ENCODE assay signal across 1 cellular context in the genomic region with DNA sequence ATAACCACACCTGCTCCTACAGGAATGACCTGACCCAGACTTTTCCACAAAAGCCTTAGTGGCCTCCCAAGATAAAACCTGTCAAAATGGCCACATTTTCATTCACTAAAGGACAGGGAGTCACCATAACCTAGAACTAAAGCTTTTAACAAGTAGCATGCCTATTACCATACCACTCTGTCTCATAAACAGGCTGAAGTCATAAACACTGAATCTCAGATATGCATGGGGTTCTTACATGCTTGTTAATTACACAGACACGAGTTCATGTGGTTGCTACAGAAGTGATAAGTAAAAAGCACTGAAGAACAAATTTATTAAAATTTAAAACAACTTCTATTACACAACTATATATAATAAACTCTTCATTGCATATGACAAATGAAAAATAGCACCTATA.
TF ChIP-seq lines count a peak whose summit lies in the region.

No MANE protein-coding gene starts in this region.

TF ChIP-seq in liver, 16 proteins besides CTCF, POLR2A, EP300 and RAD21 (continued from another document):
- TF ChIP-seq ZBTB33 (IDR thresholded peaks at IDR 0.05) (no peak), HNF4A (conservative IDR thresholded peaks at IDR 0.05) (no peak), NR2F2 (IDR thresholded peaks at IDR 0.05) (no peak), RXRA (IDR thresholded peaks at IDR 0.05) (no peak), EGR1 (IDR thresholded peaks at IDR 0.05; ENCODE audit: low read depth in 2 of 2) (no peak), MAX (IDR thresholded peaks at IDR 0.05) (no peak), FOXA2 (IDR thresholded peaks at IDR 0.05) (no peak)
